ENCODE assay signal across 22 cellular contexts in genomic region chr2:85623991-85624390, GRCh38. TPM values are rescaled to one million over a fixed set of nuclear protein-coding genes. Genes with fewer than 3 reads are reported as not detected.
DNase-seq lines count a peak whose midpoint lies in the region; ATAC-seq and TF ChIP-seq lines count a peak whose summit lies in the region.
"Had no signal": no experiment of that assay in that cellular context is flagged by ENCODE, and none has a peak within 500 bp of the region (broad histone marks: within the 10 kb centered on the region; RNA-seq: fewer than 3 reads in every experiment).

No MANE protein-coding gene starts in this region.

- no peaks in the 10 kb centered on the region for H3K9me3 Mint-ChIP-seq in activated CD8-positive, alpha-beta T cell treated with anti-CD3 and anti-CD28 coated beads for 36 hours
- H3K9me3 Mint-ChIP-seq in activated CD8-positive, alpha-beta T cell treated with anti-CD3 and anti-CD28 coated beads, Interleukin-2, amount 10 ng/mL, durations not matched to agents 7 days and 5 days (ENCODE audit: insufficient read depth) = no peaks in the 10 kb centered on the region
- H3K9me3 Mint-ChIP-seq in activated T-helper 2 cell treated with anti-CD3 and anti-CD28 coated beads, Interferon-gamma antibody, Interleukin-2, Interleukin-4, amounts not matched to agents 10 μg/mL and 5 μg/mL and 100 μg/mL, durations not matched to agents 14 hours and 24 hours and 36 hours = no peaks in the 10 kb centered on the region
- H3K9me3 Mint-ChIP-seq: CD8-positive, alpha-beta memory T cell; H9; HFFc6 had no signal

- no peaks in the 10 kb centered on the region for H3K27me3 Mint-ChIP-seq in activated CD8-positive, alpha-beta T cell treated with anti-CD3 and anti-CD28 coated beads for 36 hours
- no peaks in the 10 kb centered on the region for H3K27me3 Mint-ChIP-seq in activated CD8-positive, alpha-beta T cell treated with anti-CD3 and anti-CD28 coated beads, Interleukin-2, amount 10 ng/mL, durations not matched to agents 7 days and 5 days (ENCODE audit: low read depth)
- no peaks in the 10 kb centered on the region for H3K27me3 Mint-ChIP-seq in activated T-helper 2 cell treated with anti-CD3 and anti-CD28 coated beads, Interferon-gamma antibody, Interleukin-2, Interleukin-4, amounts not matched to agents 10 μg/mL and 5 μg/mL and 100 μg/mL, durations not matched to agents 14 hours and 24 hours and 36 hours (ENCODE audit: low read depth)

- intact Hi-C loops in activated CD8-positive, alpha-beta T cell treated with anti-CD3 and anti-CD28 coated beads for 36 hours (cut with micrococcal nuclease) = no loop called here
- intact Hi-C loops in Right ventricle myocardium inferior (cut with DNase I) (no loop called here), cardiac septum (cut with DNase I) (no loop called here), left ventricle myocardium inferior (cut with micrococcal nuclease) (no loop called here), uterus (cut with DNase I; ENCODE audit: low total_unique reads) (no loop called here)
- intact Hi-C loops in activated T-helper 2 cell treated with anti-CD3 and anti-CD28 coated beads, Interferon-gamma antibody, Interleukin-2, Interleukin-4, amounts not matched to agents 10 μg/mL and 5 μg/mL and 100 μg/mL, durations not matched to agents 14 hours and 24 hours and 36 hours (cut with micrococcal nuclease) = no loop called here

- TF ChIP-seq CTCF in activated CD8-positive, alpha-beta T cell treated with anti-CD3 and anti-CD28 coated beads for 36 hours (IDR thresholded peaks at IDR 0.05) = no peak
- TF ChIP-seq CTCF in left ventricle myocardium inferior (IDR thresholded peaks at IDR 0.05; ENCODE audit: borderline replicate concordance) = no peak
- TF ChIP-seq CTCF in uterus (IDR thresholded peaks at IDR 0.05) = no peak

- peaks cover 23% of the 10 kb centered on the region for H3K4me1 Mint-ChIP-seq in activated CD8-positive, alpha-beta T cell treated with anti-CD3 and anti-CD28 coated beads for 36 hours (ENCODE audit: low read depth)
- H3K4me1 Mint-ChIP-seq in activated CD8-positive, alpha-beta T cell treated with anti-CD3 and anti-CD28 coated beads, Interleukin-2, amount 10 ng/mL, durations not matched to agents 7 days and 5 days (ENCODE audit: low read depth) = peaks cover 21% of the 10 kb centered on the region
- H3K4me1 Mint-ChIP-seq in activated T-helper 2 cell treated with anti-CD3 and anti-CD28 coated beads, Interferon-gamma antibody, Interleukin-2, Interleukin-4, amounts not matched to agents 10 μg/mL and 5 μg/mL and 100 μg/mL, durations not matched to agents 14 hours and 24 hours and 36 hours (ENCODE audit: low read depth) = peaks cover 5% of the 10 kb centered on the region
- H3K4me1 Mint-ChIP-seq: H9 had no signal

- POLR2A ChIA-PET in activated CD8-positive, alpha-beta T cell treated with anti-CD3 and anti-CD28 coated beads for 36 hours (lab: Charles Lee) = interaction anchor here (2.6 kb wide), 1 partner anchor 12 kb away, joined by 11 read pairs; the partner anchor contains the start of gene C2orf68
- POLR2A ChIA-PET in activated CD8-positive, alpha-beta T cell treated with anti-CD3 and anti-CD28 coated beads, Interleukin-2, amount 10 ng/mL, durations not matched to agents 7 days and 5 days (lab: Charles Lee) = no interaction called here

- no peak for DNase-seq in activated CD8-positive, alpha-beta T cell treated with anti-CD3 and anti-CD28 coated beads for 36 hours
- DNase-seq in activated CD8-positive, alpha-beta T cell treated with anti-CD3 and anti-CD28 coated beads, Interleukin-2, amount 10 ng/mL, durations not matched to agents 7 days and 5 days = no peak
- DNase-seq in Right ventricle myocardium inferior (ENCODE audit: missing footprints) (no peak), cardiac septum (ENCODE audit: low spot score) (no peak), left ventricle myocardium inferior (no peak), uterus (no peak)
- DNase-seq in activated T-helper 2 cell treated with anti-CD3 and anti-CD28 coated beads, Interferon-gamma antibody, Interleukin-2, Interleukin-4, amounts not matched to agents 10 μg/mL and 5 μg/mL and 100 μg/mL, durations not matched to agents 14 hours and 24 hours and 36 hours (ENCODE audit: low spot score) = no peak
- DNase-seq: Calu3; CD8-positive, alpha-beta memory T cell; GM23248; H9; HFFc6; Kasumi-1; MG63; NCI-H1417; NCI-H1694 treated with DMSO at 0.1 percent for 48 hours; NCI-H2081 treated with DMSO at 0.1 percent for 48 hours; NCI-H2171 treated with DMSO at 0.1 percent for 48 hours; NCI-H524 treated with DMSO at 0.1 percent for 48 hours; NCI-H82; OCI-M1 had no signal

- no peak overlapping the region for H3K4me3 Mint-ChIP-seq in activated CD8-positive, alpha-beta T cell treated with anti-CD3 and anti-CD28 coated beads for 36 hours
- no peak overlapping the region for H3K4me3 Mint-ChIP-seq in activated CD8-positive, alpha-beta T cell treated with anti-CD3 and anti-CD28 coated beads, Interleukin-2, amount 10 ng/mL, durations not matched to agents 7 days and 5 days
- H3K4me3 Mint-ChIP-seq in activated T-helper 2 cell treated with anti-CD3 and anti-CD28 coated beads, Interferon-gamma antibody, Interleukin-2, Interleukin-4, amounts not matched to agents 10 μg/mL and 5 μg/mL and 100 μg/mL, durations not matched to agents 14 hours and 24 hours and 36 hours (ENCODE audit: low read depth) = no peak overlapping the region
- H3K4me3 Mint-ChIP-seq: CD8-positive, alpha-beta memory T cell; HFFc6 had no signal

- H3K27ac ChIP-seq in left ventricle myocardium inferior (replicated peaks) (peak overlapping the region; percentile 54), uterus (no peak overlapping the region)
- H3K27ac ChIP-seq: C4-2B, GM23248 had no signal

- TF ChIP-seq POLR2A in uterus (IDR thresholded peaks at IDR 0.05) = no peak

- H3K4me1 ChIP-seq in left ventricle myocardium inferior (peaks cover 22% of the 10 kb centered on the region), uterus (no peaks in the 10 kb centered on the region)

- H3K36me3 ChIP-seq in left ventricle myocardium inferior (peaks cover 99% of the 10 kb centered on the region), uterus (no peaks in the 10 kb centered on the region)

- ATAC-seq in activated CD8-positive, alpha-beta T cell treated with anti-CD3 and anti-CD28 coated beads for 36 hours = no peak
- no peak for ATAC-seq in activated CD8-positive, alpha-beta T cell treated with anti-CD3 and anti-CD28 coated beads, Interleukin-2, amount 10 ng/mL, durations not matched to agents 7 days and 5 days
- ATAC-seq in Right ventricle myocardium inferior = peak; percentile 78

- peaks cover 48% of the 10 kb centered on the region for H3K36me3 Mint-ChIP-seq in activated CD8-positive, alpha-beta T cell treated with anti-CD3 and anti-CD28 coated beads for 36 hours (ENCODE audit: low read depth)
- H3K36me3 Mint-ChIP-seq in activated CD8-positive, alpha-beta T cell treated with anti-CD3 and anti-CD28 coated beads, Interleukin-2, amount 10 ng/mL, durations not matched to agents 7 days and 5 days (ENCODE audit: low read depth) = peaks cover 61% of the 10 kb centered on the region
- H3K36me3 Mint-ChIP-seq in activated T-helper 2 cell treated with anti-CD3 and anti-CD28 coated beads, Interferon-gamma antibody, Interleukin-2, Interleukin-4, amounts not matched to agents 10 μg/mL and 5 μg/mL and 100 μg/mL, durations not matched to agents 14 hours and 24 hours and 36 hours (ENCODE audit: low read depth) = peaks cover 67% of the 10 kb centered on the region

- peak overlapping the region; percentile 13 for H3K27ac Mint-ChIP-seq in activated CD8-positive, alpha-beta T cell treated with anti-CD3 and anti-CD28 coated beads for 36 hours
- no peak overlapping the region for H3K27ac Mint-ChIP-seq in activated CD8-positive, alpha-beta T cell treated with anti-CD3 and anti-CD28 coated beads, Interleukin-2, amount 10 ng/mL, durations not matched to agents 7 days and 5 days
- H3K27ac Mint-ChIP-seq in activated T-helper 2 cell treated with anti-CD3 and anti-CD28 coated beads, Interferon-gamma antibody, Interleukin-2, Interleukin-4, amounts not matched to agents 10 μg/mL and 5 μg/mL and 100 μg/mL, durations not matched to agents 14 hours and 24 hours and 36 hours = no peak overlapping the region
- H3K27ac Mint-ChIP-seq: H9, HFFc6 had no signal

- H3K4me3 ChIP-seq in left ventricle myocardium inferior (no peak overlapping the region), uterus (no peak overlapping the region)
- H3K4me3 ChIP-seq: GM23248, MG63 had no signal

- H3K9me3 ChIP-seq in left ventricle myocardium inferior (replicated peaks) (no peaks in the 10 kb centered on the region), uterus (no peaks in the 10 kb centered on the region)
- H3K9me3 ChIP-seq: MG63 had no signal

- CTCF ChIA-PET in activated CD8-positive, alpha-beta T cell treated with anti-CD3 and anti-CD28 coated beads for 36 hours (lab: Charles Lee) = interaction anchor here (6.4 kb wide), 1 partner anchor 13 kb away, joined by 61 read pairs; no protein-coding TSS in a partner anchor
- CTCF ChIA-PET in activated CD8-positive, alpha-beta T cell treated with anti-CD3 and anti-CD28 coated beads, Interleukin-2, amount 10 ng/mL, durations not matched to agents 7 days and 5 days (lab: Charles Lee) = interaction anchor here (1.1 kb wide), 1 partner anchor 13 kb away, joined by 3 read pairs; no protein-coding TSS in a partner anchor

- H3K27me3 ChIP-seq in left ventricle myocardium inferior (ENCODE audit: low read depth) = no peaks in the 10 kb centered on the region
- H3K27me3 ChIP-seq in uterus = no peaks in the 10 kb centered on the region
- H3K27me3 ChIP-seq: MG63 had no signal

RNA-seq across cellular contexts. Expression of gene USP39, which starts 8.0 kb away (rescaled TPM):
- total RNA-seq in activated CD8-positive, alpha-beta T cell treated with anti-CD3 and anti-CD28 coated beads for 36 hours = 10 to 100 TPM; 86.0 to 86.8 TPM
- 10 to 100 TPM; 81.3 to 82.4 TPM for total RNA-seq in activated CD8-positive, alpha-beta T cell treated with anti-CD3 and anti-CD28 coated beads, Interleukin-2, amount 10 ng/mL, durations not matched to agents 7 days and 5 days
- 30.8 TPM for total RNA-seq in Right ventricle myocardium inferior
- 28.4 TPM for total RNA-seq in cardiac septum
- 32.1 TPM for total RNA-seq in left ventricle myocardium inferior
- total RNA-seq in uterus = 100 to 1,000 TPM in 2 of 4 donors, 10 to 100 TPM in 2; 38.6 to 215 (median 106) TPM
- total RNA-seq in activated T-helper 2 cell treated with anti-CD3 and anti-CD28 coated beads, Interferon-gamma antibody, Interleukin-2, Interleukin-4, amounts not matched to agents 10 μg/mL and 5 μg/mL and 100 μg/mL, durations not matched to agents 14 hours and 24 hours and 36 hours = 84.1 and 90.1 TPM in 2 replicates

RNA-seq across cellular contexts. Expression of gene C2orf68, which starts 12.1 kb away (rescaled TPM):
- 10 to 100 TPM; 25.4 to 29.1 TPM for total RNA-seq in activated CD8-positive, alpha-beta T cell treated with anti-CD3 and anti-CD28 coated beads for 36 hours
- total RNA-seq in activated CD8-positive, alpha-beta T cell treated with anti-CD3 and anti-CD28 coated beads, Interleukin-2, amount 10 ng/mL, durations not matched to agents 7 days and 5 days = 10 to 100 TPM; 38.9 to 43.4 TPM
- total RNA-seq in Right ventricle myocardium inferior (26.4 TPM), cardiac septum (26.3 TPM), left ventricle myocardium inferior (25.1 TPM), uterus (10 to 100 TPM; 19.0 to 44.8 (median 28.2) TPM)
- 34.7 and 35.6 TPM in 2 replicates for total RNA-seq in activated T-helper 2 cell treated with anti-CD3 and anti-CD28 coated beads, Interferon-gamma antibody, Interleukin-2, Interleukin-4, amounts not matched to agents 10 μg/mL and 5 μg/mL and 100 μg/mL, durations not matched to agents 14 hours and 24 hours and 36 hours

RNA-seq across cellular contexts. Expression of gene TMEM150A, which starts 21.5 kb away (rescaled TPM):
- 1 to 10 TPM; 1.0 to 1.2 TPM for total RNA-seq in activated CD8-positive, alpha-beta T cell treated with anti-CD3 and anti-CD28 coated beads for 36 hours
- total RNA-seq in activated CD8-positive, alpha-beta T cell treated with anti-CD3 and anti-CD28 coated beads, Interleukin-2, amount 10 ng/mL, durations not matched to agents 7 days and 5 days = 1 to 10 TPM; 1.7 to 1.9 TPM
- total RNA-seq in Right ventricle myocardium inferior = 10.8 TPM
- 11.4 TPM for total RNA-seq in cardiac septum
- total RNA-seq in left ventricle myocardium inferior = 10.1 TPM
- 10 to 100 TPM in 1 of 4 donors, 1 to 10 TPM in 2, not detected in 1; 2.6 to 24.1 (median 7.8) TPM for total RNA-seq in uterus
- 6.5 and 7.0 TPM in 2 replicates for total RNA-seq in activated T-helper 2 cell treated with anti-CD3 and anti-CD28 coated beads, Interferon-gamma antibody, Interleukin-2, Interleukin-4, amounts not matched to agents 10 μg/mL and 5 μg/mL and 100 μg/mL, durations not matched to agents 14 hours and 24 hours and 36 hours

RNA-seq across cellular contexts. Expression of gene RNF181, which starts 28.4 kb away (rescaled TPM):
- total RNA-seq in activated CD8-positive, alpha-beta T cell treated with anti-CD3 and anti-CD28 coated beads for 36 hours = 100 to 1,000 TPM; 112 to 117 TPM
- 100 to 1,000 TPM in 1 of 2 experiments, 10 to 100 TPM in 1; 91.0 to 104 TPM for total RNA-seq in activated CD8-positive, alpha-beta T cell treated with anti-CD3 and anti-CD28 coated beads, Interleukin-2, amount 10 ng/mL, durations not matched to agents 7 days and 5 days
- 87.8 TPM for total RNA-seq in Right ventricle myocardium inferior
- total RNA-seq in cardiac septum = 82.4 TPM
- 89.2 TPM for total RNA-seq in left ventricle myocardium inferior
- 100 to 1,000 TPM in 2 of 4 donors, 10 to 100 TPM in 2; 53.0 to 362 (median 175) TPM for total RNA-seq in uterus
- total RNA-seq in activated T-helper 2 cell treated with anti-CD3 and anti-CD28 coated beads, Interferon-gamma antibody, Interleukin-2, Interleukin-4, amounts not matched to agents 10 μg/mL and 5 μg/mL and 100 μg/mL, durations not matched to agents 14 hours and 24 hours and 36 hours = 130 and 134 TPM in 2 replicates

RNA-seq across cellular contexts. Expression of gene VAMP5, which starts 39.8 kb away (rescaled TPM):
- 10 to 100 TPM; 28.0 to 29.4 TPM for total RNA-seq in activated CD8-positive, alpha-beta T cell treated with anti-CD3 and anti-CD28 coated beads for 36 hours
- total RNA-seq in activated CD8-positive, alpha-beta T cell treated with anti-CD3 and anti-CD28 coated beads, Interleukin-2, amount 10 ng/mL, durations not matched to agents 7 days and 5 days = 10 to 100 TPM; 72.0 to 74.4 TPM
- total RNA-seq in Right ventricle myocardium inferior = 62.1 TPM
- 27.9 TPM for total RNA-seq in cardiac septum
- total RNA-seq in left ventricle myocardium inferior = 47.3 TPM
- total RNA-seq in uterus = 100 to 1,000 TPM in 2 of 4 donors, 10 to 100 TPM in 2; 25.6 to 197 (median 99.5) TPM
- 41.0 and 41.3 TPM in 2 replicates for total RNA-seq in activated T-helper 2 cell treated with anti-CD3 and anti-CD28 coated beads, Interferon-gamma antibody, Interleukin-2, Interleukin-4, amounts not matched to agents 10 μg/mL and 5 μg/mL and 100 μg/mL, durations not matched to agents 14 hours and 24 hours and 36 hours
